Comparison of ENCODE assay signal across 1 cellular context in genomic region chr7:151100921-151101320, GRCh38.
TF ChIP-seq lines count a peak whose summit lies in the region.

No MANE protein-coding gene starts in this region.

TF ChIP-seq in WTC11, 78 proteins besides CTCF, POLR2A, EP300 and RAD21 (continued from another document):
- TF ChIP-seq ZNF232 (CRISPR knock-in tag; IDR thresholded peaks at IDR 0.05) (no peak), JAZF1 (CRISPR knock-in tag; IDR thresholded peaks at IDR 0.05) (no peak), ZNF512 (CRISPR knock-in tag; IDR thresholded peaks at IDR 0.05; ENCODE audit: borderline replicate concordance) (no peak), AFF4 (CRISPR knock-in tag; IDR thresholded peaks at IDR 0.05; ENCODE audit: borderline replicate concordance) (no peak), GABPB1 (CRISPR knock-in tag; IDR thresholded peaks at IDR 0.05) (no peak), ZNF219 (CRISPR knock-in tag; IDR thresholded peaks at IDR 0.05; ENCODE audit: borderline replicate concordance) (no peak), SOX15 (CRISPR knock-in tag; IDR thresholded peaks at IDR 0.05) (no peak), GRHL2 (CRISPR knock-in tag; IDR thresholded peaks at IDR 0.05; ENCODE audit: insufficient replicate concordance, severe bottlenecking) (no peak)
